8 cellular contexts compared by ENCODE assay signal in the genomic region with DNA sequence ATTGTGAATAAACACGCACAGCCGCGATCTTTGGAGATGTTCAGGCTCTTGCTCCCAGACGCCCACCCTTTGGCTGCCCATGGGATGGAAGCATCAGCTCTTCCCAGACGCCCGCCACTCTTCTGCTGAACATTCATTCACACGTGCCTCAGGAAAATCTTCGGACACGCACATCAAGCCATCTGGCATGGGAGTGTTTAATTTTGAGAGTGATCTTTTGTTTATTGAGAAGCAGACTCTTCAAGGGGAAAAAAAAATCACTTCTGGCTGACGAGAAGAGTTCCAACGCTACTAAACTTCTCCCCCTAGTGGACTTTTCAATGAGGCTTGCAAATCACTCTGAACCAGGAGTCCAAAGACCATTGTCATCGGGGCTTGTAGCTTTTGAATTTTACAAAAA.
DNase-seq lines count a peak whose midpoint lies in the region; ATAC-seq, FAIRE-seq and TF ChIP-seq lines count a peak whose summit lies in the region.

No MANE protein-coding gene starts in this region.

- ATAC-seq in HepG2 (peak; percentile 84), GM21367 (IDR thresholded peaks at IDR 0.05; ENCODE audit: unreplicated experiment) (no peak), aorta (ENCODE audit: low FRiP score) (no peak), HG03159 (IDR thresholded peaks at IDR 0.05; ENCODE audit: unreplicated experiment) (no peak)

- 20 to 35% (median 26%) methylated on average over 12 of the region's 12 CpGs for WGBS in adrenal gland, 4 donors
- 10% methylated on average over 12 of the region's 12 CpGs for WGBS in HepG2 (ENCODE audit: low lambda C conversion rate)
- WGBS in aorta, 2 donors = 7% methylated on average over 12 of the region's 12 CpGs

- TF ChIP-seq CTCF in NB4 (IDR thresholded peaks at IDR 0.05; ENCODE audit: low read depth, low read length) (no peak), adrenal gland (IDR thresholded peaks at IDR 0.05) (peak in 5 of 6 experiments; percentile 9 to 43 (median 29)), HepG2 (CRISPR knock-in tag; IDR thresholded peaks at IDR 0.05) (peak; percentile 63)

- DNase-seq in DMS114 treated with DMSO at 0.1 percent for 48 hours (lab: John Stamatoyannopoulos, UW; ENCODE audit: unreplicated experiment) (peak; percentile 75), NB4 (ENCODE audit: low read depth) (peak; percentile 24), adrenal gland (no peak), HepG2 (ENCODE audit: low spot score) (peak; percentile 35), aorta (no peak), UCSD-AML1 (lab: John Stamatoyannopoulos, UW; ENCODE audit: unreplicated experiment) (no peak)

- no peak for TF ChIP-seq RAD21 in HepG2 (CRISPR knock-in tag; IDR thresholded peaks at IDR 0.05)

- POLR2A ChIA-PET in HepG2 (lab: Yijun Ruan, JAX) = no interaction called here

- TF ChIP-seq EP300 in HepG2 (IDR thresholded peaks at IDR 0.05; ENCODE audit: low read depth in 2 of 2, low read length in 2 of 2) (no peak), HepG2 (CRISPR knock-in tag; IDR thresholded peaks at IDR 0.05; ENCODE audit: borderline replicate concordance) (no peak)

- H3K27ac ChIP-seq in adrenal gland = no peak overlapping the region
- no peak overlapping the region for H3K27ac ChIP-seq in HepG2 (ENCODE audit: extremely low read length, insufficient read depth, low read length)
- H3K27ac ChIP-seq in aorta (ENCODE audit: low read depth in 1 of 2, low read length in 2 of 2) = no peak overlapping the region

- H3K9me3 ChIP-seq in adrenal gland (replicated peaks in 1 of 3) = no peaks in the 10 kb centered on the region
- H3K9me3 ChIP-seq in HepG2 (ENCODE audit: low read length) = 0 out of 2 replicates have a peak, but pooled peaks cover 5% of the 10 kb centered on the region
- H3K9me3 ChIP-seq in aorta (ENCODE audit: control insufficient read depth, low read length) = peaks cover 4% of the 10 kb centered on the region

- FAIRE-seq in HepG2 (lab: Jason Lieb, UNC) = peak; percentile 61

- TF ChIP-seq POLR2A in NB4 (IDR thresholded peaks at IDR 0.05; ENCODE audit: extremely low read depth, insufficient read length) = no peak
- no peak for TF ChIP-seq POLR2A in adrenal gland (IDR thresholded peaks at IDR 0.05)
- no peak for TF ChIP-seq POLR2A in HepG2 (IDR thresholded peaks at IDR 0.05; ENCODE audit: insufficient read depth in 1 of 2, low read depth in 2 of 2, low read length in 2 of 2)

- no TSS peak for BruUV-seq in HepG2 (replicated peaks; lab: Mats Ljungman, UMichigan)

- H3K27me3 ChIP-seq in adrenal gland (no peaks in the 10 kb centered on the region), HepG2 (ENCODE audit: control insufficient read depth in 1 of 2, insufficient read depth in 2 of 2, low read length in 2 of 2) (peaks cover 0 to 6% of the 10 kb centered on the region in 2 experiments; a peak in 1 of 5 replicates), aorta (ENCODE audit: control insufficient read depth in 1 of 2, insufficient read depth in 2 of 2, low read length in 1 of 2) (no peaks in the 10 kb centered on the region)

- H3K79me2 ChIP-seq in HepG2 (ENCODE audit: insufficient read depth, low read length) = no peaks in the 10 kb centered on the region

- no peaks in the 10 kb centered on the region for H3K36me3 ChIP-seq in adrenal gland (replicated peaks in 1 of 2)
- H3K36me3 ChIP-seq in HepG2 (replicated peaks in 1 of 2; ENCODE audit: control insufficient read depth in 1 of 2, insufficient read depth in 2 of 2, low read length in 2 of 2) = no peaks in the 10 kb centered on the region
- H3K36me3 ChIP-seq in aorta (ENCODE audit: control insufficient read depth in 1 of 2, insufficient read depth in 2 of 2, low read length in 1 of 2) = no peaks in the 10 kb centered on the region

- no peak overlapping the region for H2AFZ ChIP-seq in HepG2 (ENCODE audit: low read length)

- H3K4me1 ChIP-seq in adrenal gland (replicated peaks in 1 of 2) (no peaks in the 10 kb centered on the region), HepG2 (ENCODE audit: insufficient read depth, low read length) (no peaks in the 10 kb centered on the region), aorta (ENCODE audit: control insufficient read depth in 1 of 2, insufficient read depth in 2 of 2, low read length in 2 of 2) (no peaks in the 10 kb centered on the region)

- in situ Hi-C loops in HepG2 (cut with HindIII; ENCODE audit: extremely low pct_ligation_motif_present, low pct_unique_long_range_greater_than_20kb) = loop anchor here (5.0 kb wide), 1 partner anchor 428 kb away; no protein-coding TSS in a partner anchor

- H4K20me1 ChIP-seq in HepG2 (ENCODE audit: insufficient read depth, low read length) = no peaks in the 10 kb centered on the region

- no peak overlapping the region for H3K9ac ChIP-seq in HepG2 (ENCODE audit: insufficient read depth, low read depth, low read length)

- intact Hi-C loops in adrenal gland (cut with DNase I) (no loop called here), HepG2 (cut with micrococcal nuclease; ENCODE audit: unreplicated experiment) (loop anchor here (1.0 to 2.0 kb wide), 2 partner anchors 62 to 424 kb away; no protein-coding TSS in a partner anchor), aorta (cut with DNase I) (loop anchor here (2.0 to 5.0 kb wide), 3 partner anchors 60 to 423 kb away; no protein-coding TSS in a partner anchor)

- H3K4me3 ChIP-seq in NB4 (ENCODE audit: low read depth, low read length) = no peak overlapping the region
- H3K4me3 ChIP-seq in adrenal gland = no peak overlapping the region
- no peak overlapping the region for H3K4me3 ChIP-seq in HepG2 (replicated peaks in 1 of 3; ENCODE audit: insufficient read depth in 1 of 3, low read depth in 2 of 3, low read length in 3 of 3)
- no peak overlapping the region for H3K4me3 ChIP-seq in aorta (ENCODE audit: low read length in 2 of 2)

- no peak overlapping the region for H3K4me2 ChIP-seq in HepG2 (ENCODE audit: low read depth, low read length)

- CTCF ChIA-PET in HepG2 (lab: Yijun Ruan, JAX; ENCODE audit: low intra/inter-chr PET ratio, low total read pairs) = interaction anchor here (2.0 to 2.5 kb wide), 2 partner anchors 60 to 424 kb away, joined by 8 to 23 read pairs; no protein-coding TSS in a partner anchor

TF ChIP-seq in HepG2, 621 proteins besides CTCF, POLR2A, EP300 and RAD21 (continues in another document):
- TF ChIP-seq HNF4G (IDR thresholded peaks at IDR 0.05; ENCODE audit: borderline replicate concordance, low read depth, low read length) (peak; percentile 24; the same call in 1 of the 2 replicates), HNF4G (CRISPR knock-in tag; IDR thresholded peaks at IDR 0.05; ENCODE audit: borderline replicate concordance, low read depth) (no peak), ZFY (CRISPR knock-in tag; IDR thresholded peaks at IDR 0.05) (no peak), NCOA5 (CRISPR knock-in tag; IDR thresholded peaks at IDR 0.05) (no peak), KAT8 (CRISPR knock-in tag; IDR thresholded peaks at IDR 0.05) (no peak), AGO1 (IDR thresholded peaks at IDR 0.05; ENCODE audit: low read depth, low read length, poor library complexity, severe bottlenecking) (no peak), RFX3 (CRISPR knock-in tag; IDR thresholded peaks at IDR 0.05) (no peak), ZKSCAN5 (CRISPR knock-in tag; IDR thresholded peaks at IDR 0.05) (no peak), KDM5B (CRISPR knock-in tag; IDR thresholded peaks at IDR 0.05; ENCODE audit: borderline replicate concordance) (no peak), ZNF761 (CRISPR knock-in tag; conservative IDR thresholded peaks at IDR 0.05) (no peak), ZFP41 (CRISPR knock-in tag; IDR thresholded peaks at IDR 0.05; ENCODE audit: borderline replicate concordance) (no peak), POLR2AphosphoS5 (IDR thresholded peaks at IDR 0.05; ENCODE audit: low read depth, low read length) (no peak), ETV6 (CRISPR knock-in tag; conservative IDR thresholded peaks at IDR 0.05) (no peak), ZNF382 (CRISPR knock-in tag; IDR thresholded peaks at IDR 0.05; ENCODE audit: borderline replicate concordance) (no peak), ZNF546 (CRISPR knock-in tag; conservative IDR thresholded peaks at IDR 0.05) (no peak), SIN3B (IDR thresholded peaks at IDR 0.05; ENCODE audit: low read length) (no peak), GATAD2A (CRISPR knock-in tag; IDR thresholded peaks at IDR 0.05) (no peak)

Comparison
In these comparisons a context has a peak if more than half of its experiments do, and no peak if none do; other contexts are left out.
1. DNase-seq: peak in DMS114 treated with DMSO at 0.1 percent for 48 hours (single experiment), NB4 (single experiment) and HepG2 (single experiment); none in adrenal gland (0 of 7), aorta (0 of 2) and UCSD-AML1 (single experiment).
2. intact Hi-C loops: an anchor here in HepG2 (1.0 to 2.0 kb wide) and aorta (2.0 to 5.0 kb wide); none called in adrenal gland.